In genomic region chr9:70110194-70111041, GRCh38 we compare ENCODE assay signal across 8 cellular contexts.
A peak's percentile ranks its signal among the peaks of the same experiment; 100 is the strongest.
DNase-seq lines count a peak whose midpoint lies in the region; ATAC-seq and TF ChIP-seq lines count a peak whose summit lies in the region.
"Had no signal": no experiment of that assay in that cellular context is flagged by ENCODE, and none has a peak within 500 bp of the region (broad histone marks: within the 10 kb centered on the region; RNA-seq: fewer than 3 reads in every experiment).

No MANE protein-coding gene starts in this region.

- 44 to 52% methylated on average over 6 of the region's 6 CpGs for WGBS in tibial nerve, 2 donors

- peak; percentile 9 for ATAC-seq in GM21737 (IDR thresholded peaks at IDR 0.05; ENCODE audit: unreplicated experiment)

- TF ChIP-seq POLR2A in tibial nerve (IDR thresholded peaks at IDR 0.05) = no peak

- no peaks in the 10 kb centered on the region for H3K27me3 ChIP-seq in tibial nerve
- H3K27me3 ChIP-seq: cardiac muscle cell had no signal

- TF ChIP-seq EP300 in tibial nerve (IDR thresholded peaks at IDR 0.05) = no peak

- no peak overlapping the region for H3K4me3 ChIP-seq in tibial nerve
- H3K4me3 ChIP-seq: cardiac muscle cell had no signal

- peaks cover 0 to 23% (median 6%) of the 10 kb centered on the region in 4 donors for H3K4me1 ChIP-seq in tibial nerve

- TF ChIP-seq CTCF in tibial nerve (IDR thresholded peaks at IDR 0.05) = no peak

- peaks cover 0 to 26% (median 0%) of the 10 kb centered on the region in 3 donors for H3K36me3 ChIP-seq in tibial nerve
- H3K36me3 ChIP-seq: cardiac muscle cell had no signal

- peak overlapping the region in 2 of 4 donors; percentile 8 to 40 for H3K27ac ChIP-seq in tibial nerve
- H3K27ac ChIP-seq: cardiac muscle cell had no signal

- DNase-seq in NCI-H2081 (lab: John Stamatoyannopoulos, UW) = peak; percentile 71 to 93
- DNase-seq in dermis microvascular lymphatic vessel endothelial cell (ENCODE audit: low read depth in 2 of 2) = peak; percentile 33 to 80
- peak; percentile 47 for DNase-seq in smooth muscle cell of the brain vasculature (ENCODE audit: low read depth, low spot score)
- no peak for DNase-seq in NK-92 treated with Interleukin-12 subunit alpha and Interleukin-12 subunit beta, amount 100 ng/mL, for 24 hours (lab: John Stamatoyannopoulos, UW)
- no peak for DNase-seq in tibial nerve (ENCODE audit: low spot score in 2 of 2)
- DNase-seq in iPS-NIHi11 (ENCODE audit: low spot score) = no peak

- H3K9me3 ChIP-seq in tibial nerve = no peaks in the 10 kb centered on the region

Comparison
In these comparisons a context has a peak if more than half of its experiments do, and no peak if none do; other contexts are left out.
1. DNase-seq: peak in NCI-H2081 (2 of 2), dermis microvascular lymphatic vessel endothelial cell (2 of 2) and smooth muscle cell of the brain vasculature (single experiment); none in NK-92 treated with Interleukin-12 subunit alpha and Interleukin-12 subunit beta, amount 100 ng/mL, for 24 hours (single experiment), tibial nerve (0 of 2) and iPS-NIHi11 (single experiment).